In the genomic region with DNA sequence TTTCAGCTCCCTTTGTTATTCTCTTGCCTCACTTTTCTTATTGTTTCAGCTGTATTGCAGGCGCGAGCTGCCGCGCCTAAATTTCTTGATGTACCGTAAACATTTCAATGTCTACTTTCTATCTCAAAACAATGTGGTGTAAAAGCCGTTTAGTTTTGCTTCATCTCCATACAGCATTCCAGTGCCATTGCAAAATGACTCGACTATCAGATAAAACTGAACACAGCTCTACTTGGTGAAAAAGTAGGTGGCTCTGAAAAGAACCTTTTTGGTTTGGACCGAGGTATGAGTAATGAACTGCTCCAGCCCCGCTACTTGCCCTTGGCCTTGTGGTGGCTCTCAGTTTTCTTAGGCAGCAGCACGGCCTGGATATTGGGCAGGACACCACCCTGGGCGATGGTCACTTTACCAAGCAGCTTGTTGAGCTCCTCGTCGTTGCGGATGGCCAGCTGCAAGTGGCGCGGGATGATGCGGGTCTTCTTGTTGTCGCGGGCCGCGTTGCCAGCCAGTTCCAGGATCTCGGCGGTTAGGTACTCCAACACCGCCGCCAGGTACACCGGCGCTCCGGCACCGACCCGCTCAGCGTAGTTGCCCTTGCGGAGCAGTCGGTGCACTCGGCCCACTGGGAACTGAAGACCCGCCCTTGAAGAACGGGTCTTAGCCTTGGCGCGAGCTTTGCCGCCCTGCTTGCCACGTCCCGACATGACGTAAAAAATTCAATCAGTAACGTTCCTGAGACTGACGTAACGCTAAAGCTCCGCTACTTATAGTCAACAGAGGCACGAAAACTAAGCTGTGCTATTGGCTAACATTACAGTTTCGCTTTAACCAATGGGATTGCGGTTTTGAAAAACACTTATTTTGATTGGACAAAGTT, we compare ENCODE assay signal across 8 cellular contexts.
DNase-seq lines count a peak whose midpoint lies in the region; ATAC-seq and TF ChIP-seq lines count a peak whose summit lies in the region.

No MANE protein-coding gene starts in this region.

- DNase-seq in AG09319 (ENCODE audit: extremely low read depth, low read depth) (peak; percentile 98), NCI-H2171 treated with DMSO at 0.1 percent for 48 hours (lab: John Stamatoyannopoulos, UW) (peak; percentile 97), WERI-Rb-1 (peak; percentile 96), iPS-NIHi7 (ENCODE audit: extremely low spot score) (peak; percentile 80), smooth muscle cell (lab: John Stamatoyannopoulos, UW; ENCODE audit: unreplicated experiment) (no peak)
- peak; percentile 94 for DNase-seq in central memory CD4-positive, alpha-beta T cell

- H3K9ac ChIP-seq in smooth muscle cell (ENCODE audit: low read depth), result peak overlapping the region; percentile 99

- H3K27me3 ChIP-seq in WERI-Rb-1 (ENCODE audit: insufficient read depth, low read depth, severe bottlenecking), result no peaks in the 10 kb centered on the region
- no peaks in the 10 kb centered on the region for H3K27me3 ChIP-seq in smooth muscle cell (ENCODE audit: low read depth)

- peaks cover 23% of the 10 kb centered on the region for H3K4me1 ChIP-seq in smooth muscle cell (ENCODE audit: low read depth)

- no peaks in the 10 kb centered on the region for H3K9me3 ChIP-seq in WERI-Rb-1 (ENCODE audit: severe bottlenecking)
- no peaks in the 10 kb centered on the region for H3K9me3 ChIP-seq in smooth muscle cell (replicated peaks; ENCODE audit: low read depth)

- WGBS in smooth muscle cell (ENCODE audit: low lambda C conversion rate), result under 1% methylated on average over 49 of the region's 49 CpGs

- H3F3A ChIP-seq in smooth muscle cell (ENCODE audit: low read depth), result peaks cover 18% of the 10 kb centered on the region

- peaks cover 41% of the 10 kb centered on the region for H3K36me3 ChIP-seq in WERI-Rb-1
- no peaks in the 10 kb centered on the region for H3K36me3 ChIP-seq in smooth muscle cell (ENCODE audit: low read depth)

- H3K27ac ChIP-seq in WERI-Rb-1 (peak overlapping the region; percentile 98), smooth muscle cell (ENCODE audit: low read depth) (peak overlapping the region; percentile 99)

- peaks cover 31% of the 10 kb centered on the region for H3K79me2 ChIP-seq in smooth muscle cell (ENCODE audit: low read depth)

- TF ChIP-seq CTCF in AG09319 (IDR thresholded peaks at IDR 0.05; ENCODE audit: low read depth, low read length), result no peak
- TF ChIP-seq CTCF in WERI-Rb-1 (IDR thresholded peaks at IDR 0.05; ENCODE audit: low read depth, low read length), result no peak
- no peak for TF ChIP-seq CTCF in smooth muscle cell (IDR thresholded peaks at IDR 0.05; ENCODE audit: borderline replicate concordance, insufficient read depth, poor library complexity, severe bottlenecking)

- H4K20me1 ChIP-seq in smooth muscle cell (ENCODE audit: low read depth), result peaks cover 5% of the 10 kb centered on the region

- ATAC-seq in GM18907 (IDR thresholded peaks at IDR 0.05; ENCODE audit: unreplicated experiment), result peak; percentile 83
- peak; percentile 73 for ATAC-seq in HG03108 (IDR thresholded peaks at IDR 0.05; ENCODE audit: unreplicated experiment)

- peak overlapping the region; percentile 94 for H3K4me2 ChIP-seq in smooth muscle cell

- peak overlapping the region; percentile 4 for H2AFZ ChIP-seq in smooth muscle cell (ENCODE audit: low read depth)

- H3K4me3 ChIP-seq in WERI-Rb-1 (ENCODE audit: low read depth, low read length), result peak overlapping the region; percentile 95
- H3K4me3 ChIP-seq in smooth muscle cell, result peak overlapping the region; percentile 72
